8 cellular contexts compared by ENCODE assay signal in genomic region chr11:3641701-3642070, GRCh38. TPM values are rescaled to one million over a fixed set of nuclear protein-coding genes. Genes with fewer than 3 reads are reported as not detected.
DNase-seq lines count a peak whose midpoint lies in the region; ATAC-seq, FAIRE-seq and TF ChIP-seq lines count a peak whose summit lies in the region.

ART5 (minus strand) TSS chr11:3641992; CDS start chr11:3641862, 130 bp downstream.

- DNase-seq in HFFc6 (no peak), small intestine (no peak), mesenteric fat pad (ENCODE audit: low spot score) (no peak), NCI-H1417 (lab: John Stamatoyannopoulos, UW) (no peak)

- H3K4me3 Mint-ChIP-seq in HFFc6, result peak within 1 kb of the TSS; percentile 22; the same call in 1 of the 2 replicates
- H3K4me3 Mint-ChIP-seq in activated naive CD8-positive, alpha-beta T cell, result peak within 1 kb of the TSS; percentile 82

- no peak for ATAC-seq in GM18909 (IDR thresholded peaks at IDR 0.05; ENCODE audit: poor library complexity, unreplicated experiment)
- no peak for ATAC-seq in HG02610 (IDR thresholded peaks at IDR 0.05; ENCODE audit: unreplicated experiment)

- H3K36me3 ChIP-seq in iPS-18a (ENCODE audit: control insufficient read depth, low read depth, low read length), result no peaks in the 10 kb centered on the region
- no peaks in the 10 kb centered on the region for H3K36me3 ChIP-seq in small intestine (ENCODE audit: control insufficient read depth in 2 of 2, insufficient read depth in 2 of 2, low read length in 2 of 2)

- H3K9me3 ChIP-seq in iPS-18a (ENCODE audit: control insufficient read depth, low read depth, low read length), result no peaks in the 10 kb centered on the region
- H3K9me3 ChIP-seq in small intestine (ENCODE audit: control insufficient read depth, low read depth), result no peaks in the 10 kb centered on the region

- TF ChIP-seq CTCF in HFFc6 (IDR thresholded peaks at IDR 0.05), result no peak

- H3K4me1 Mint-ChIP-seq in HFFc6 (ENCODE audit: low read depth), result peaks cover 5% of the 10 kb centered on the region; the same call in 1 of the 2 replicates
- peaks cover 6% of the 10 kb centered on the region for H3K4me1 Mint-ChIP-seq in activated naive CD8-positive, alpha-beta T cell (ENCODE audit: low read depth)

- no peak within 1 kb of the TSS for H3K27ac Mint-ChIP-seq in HFFc6
- no peak within 1 kb of the TSS for H3K27ac Mint-ChIP-seq in activated naive CD8-positive, alpha-beta T cell

- H3K9ac ChIP-seq in iPS-18a (ENCODE audit: low read length), result peak within 1 kb of the TSS; percentile 41

- H3K4me3 ChIP-seq in iPS-18a (ENCODE audit: low read length), result peak within 1 kb of the TSS; percentile 48
- H3K4me3 ChIP-seq in small intestine (ENCODE audit: low read depth in 1 of 2, low read length in 2 of 2), result peak within 1 kb of the TSS; percentile 19 to 21

- H3K4me1 ChIP-seq in iPS-18a (ENCODE audit: control insufficient read depth, low read depth, low read length), result peaks cover 4% of the 10 kb centered on the region
- peaks cover 0 to 2% of the 10 kb centered on the region in 2 donors for H3K4me1 ChIP-seq in small intestine (ENCODE audit: control insufficient read depth in 2 of 2, insufficient read depth in 1 of 2, low read depth in 1 of 2, low read length in 1 of 2)

- H3K36me3 Mint-ChIP-seq in HFFc6 (ENCODE audit: low read depth), result no peaks in the 10 kb centered on the region; the same call in 1 of the 2 replicates
- H3K36me3 Mint-ChIP-seq in activated naive CD8-positive, alpha-beta T cell, result peaks cover 4% of the 10 kb centered on the region

- H3K9me3 Mint-ChIP-seq in HFFc6, result no peaks in the 10 kb centered on the region
- no peaks in the 10 kb centered on the region for H3K9me3 Mint-ChIP-seq in activated naive CD8-positive, alpha-beta T cell (ENCODE audit: low read depth)

- H3K27me3 Mint-ChIP-seq in HFFc6 (ENCODE audit: insufficient read depth), result peaks cover 75% of the 10 kb centered on the region
- peaks cover 26% of the 10 kb centered on the region for H3K27me3 Mint-ChIP-seq in activated naive CD8-positive, alpha-beta T cell

- WGBS in small intestine, 3 donors, result 12 to 14% (median 14%) methylated on average over 19 to 21 of the region's 21 CpGs

- H3K27ac ChIP-seq in iPS-18a (ENCODE audit: low read length) (peak within 1 kb of the TSS; percentile 74), small intestine (ENCODE audit: low read depth in 1 of 2, low read length in 1 of 2) (no peak within 1 kb of the TSS)

- H3K27me3 ChIP-seq in iPS-18a (ENCODE audit: control insufficient read depth, insufficient read depth, low read length), result peaks cover 6% of the 10 kb centered on the region
- H3K27me3 ChIP-seq in small intestine (ENCODE audit: control insufficient read depth in 2 of 2, insufficient read depth in 2 of 2, low read length in 2 of 2), result peaks cover 0 to 2% of the 10 kb centered on the region in 2 donors

- FAIRE-seq in small intestine (lab: Jason Lieb, UNC), result no peak

RNA-seq across cellular contexts. Expression of gene ART5, which starts in this region (rescaled TPM):
- total RNA-seq in HFFc6 (2021; fragmentation: NEBNext Ultra II Directional; extraction: Animal tissue kit (Norgen Biotek cat#: 25700)), result not detected
- under 1 TPM in 1 of 3 donors, not detected in 2; 0.25 TPM for polyA plus RNA-seq in small intestine
- not detected for total RNA-seq in mesenteric fat pad
